Comparison of ENCODE assay signal across 1 cellular context in the genomic region with DNA sequence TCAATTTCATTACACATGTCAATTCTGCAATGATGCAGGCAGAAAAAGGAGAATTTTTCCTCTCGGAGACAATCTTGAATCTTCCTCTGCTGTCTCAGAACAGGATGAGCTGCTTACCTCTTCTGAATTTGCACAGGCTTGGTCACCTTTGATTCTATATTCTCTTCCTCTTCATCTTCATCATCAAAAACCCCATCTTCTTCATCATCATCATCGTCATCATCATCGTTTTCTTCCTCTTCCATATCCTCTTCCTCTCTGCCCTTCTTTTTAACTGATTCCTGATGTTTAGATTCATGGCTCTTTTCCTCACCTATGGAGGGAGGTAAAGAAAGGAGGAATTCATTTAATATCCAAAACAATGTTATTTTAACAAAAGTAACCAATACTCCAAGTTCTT.
TF ChIP-seq lines count a peak whose summit lies in the region.

No MANE protein-coding gene starts in this region.

TF ChIP-seq in HEK293, 187 proteins besides CTCF, POLR2A, EP300 and RAD21:
- no peak for TF ChIP-seq IKZF3 (tag by site-specific recombination; IDR thresholded peaks at IDR 0.05)
- TF ChIP-seq, protein P1, sequence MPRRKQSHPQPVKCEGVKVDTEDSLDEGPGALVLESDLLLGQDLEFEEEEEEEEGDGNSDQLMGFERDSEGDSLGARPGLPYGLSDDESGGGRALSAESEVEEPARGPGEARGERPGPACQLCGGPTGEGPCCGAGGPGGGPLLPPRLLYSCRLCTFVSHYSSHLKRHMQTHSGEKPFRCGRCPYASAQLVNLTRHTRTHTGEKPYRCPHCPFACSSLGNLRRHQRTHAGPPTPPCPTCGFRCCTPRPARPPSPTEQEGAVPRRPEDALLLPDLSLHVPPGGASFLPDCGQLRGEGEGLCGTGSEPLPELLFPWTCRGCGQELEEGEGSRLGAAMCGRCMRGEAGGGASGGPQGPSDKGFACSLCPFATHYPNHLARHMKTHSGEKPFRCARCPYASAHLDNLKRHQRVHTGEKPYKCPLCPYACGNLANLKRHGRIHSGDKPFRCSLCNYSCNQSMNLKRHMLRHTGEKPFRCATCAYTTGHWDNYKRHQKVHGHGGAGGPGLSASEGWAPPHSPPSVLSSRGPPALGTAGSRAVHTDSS (tag by site-specific recombination; IDR thresholded peaks at IDR 0.05), result peak; percentile 99
- no peak for TF ChIP-seq ZNF585B (tag by site-specific recombination; IDR thresholded peaks at IDR 0.05)
